Comparison of ENCODE assay signal across 10 cellular contexts in genomic region chrX:11363069-11363594, GRCh38.
DNase-seq lines count a peak whose midpoint lies in the region; ATAC-seq and TF ChIP-seq lines count a peak whose summit lies in the region.
"Had no signal": no experiment of that assay in that cellular context is flagged by ENCODE, and none has a peak within 500 bp of the region (broad histone marks: within the 10 kb centered on the region; RNA-seq: fewer than 3 reads in every experiment).

No MANE protein-coding gene starts in this region.

- H3K79me2 ChIP-seq in Karpas-422 (ENCODE audit: low read length): no peaks in the 10 kb centered on the region

- H3K27me3 ChIP-seq in heart left ventricle: no peaks in the 10 kb centered on the region
- H3K27me3 ChIP-seq in right atrium auricular region: no peaks in the 10 kb centered on the region
- H3K27me3 ChIP-seq in Karpas-422 (ENCODE audit: low read length): no peaks in the 10 kb centered on the region
- H3K27me3 ChIP-seq in tibial nerve: no peaks in the 10 kb centered on the region
- H3K27me3 ChIP-seq in SJCRH30: no peaks in the 10 kb centered on the region
- H3K27me3 ChIP-seq: neutrophil had no signal

- H3K9me2 ChIP-seq in Karpas-422 (replicated peaks; ENCODE audit: insufficient read depth, low read length): no peaks in the 10 kb centered on the region
- H3K9me2 ChIP-seq: SK-N-SH had no signal

- no peak overlapping the region for H3K4me2 ChIP-seq in Karpas-422 (ENCODE audit: low read depth, low read length, poor library complexity, severe bottlenecking)
- H3K4me2 ChIP-seq: SK-N-SH had no signal

- WGBS in heart left ventricle, 4 donors: 78 to 80% (median 79%) methylated on average over 4 of the region's 4 CpGs
- 79 to 83% methylated on average over 4 of the region's 4 CpGs for WGBS in tibial nerve, 2 donors

- peak; percentile 54 to 71 for TF ChIP-seq EP300 in tibial nerve (IDR thresholded peaks at IDR 0.05)

- no peak overlapping the region for H3K4me3 ChIP-seq in heart left ventricle
- H3K4me3 ChIP-seq in right atrium auricular region: no peak overlapping the region
- H3K4me3 ChIP-seq in Karpas-422 (ENCODE audit: low read length): no peak overlapping the region
- no peak overlapping the region for H3K4me3 ChIP-seq in tibial nerve
- no peak overlapping the region for H3K4me3 ChIP-seq in SJCRH30

- TF ChIP-seq POLR2A in heart left ventricle (IDR thresholded peaks at IDR 0.05) (no peak), tibial nerve (IDR thresholded peaks at IDR 0.05) (no peak)

- H3K4me1 ChIP-seq in heart left ventricle: no peaks in the 10 kb centered on the region
- H3K4me1 ChIP-seq in right atrium auricular region: no peaks in the 10 kb centered on the region
- H3K4me1 ChIP-seq in Karpas-422 (ENCODE audit: low read length): no peaks in the 10 kb centered on the region
- H3K4me1 ChIP-seq in tibial nerve: no peaks in the 10 kb centered on the region
- H3K4me1 ChIP-seq in SJCRH30: peaks cover 6% of the 10 kb centered on the region; the same call in 1 of the 2 replicates

- DNase-seq in heart left ventricle (peak in 1 of 5 donors; percentile 7), right atrium auricular region (ENCODE audit: low spot score) (no peak), Karpas-422 (peak; percentile 55), tibial nerve (ENCODE audit: low spot score in 2 of 2) (no peak), DMS53 treated with DMSO at 0.1 percent for 48 hours (lab: John Stamatoyannopoulos, UW; ENCODE audit: unreplicated experiment) (no peak), SJCRH30 (no peak)
- no peak for DNase-seq in stimulated activated naive CD8-positive, alpha-beta T cell treated with anti-CD3 and anti-CD28 coated beads, Interleukin-15, Interleukin-2, amounts not matched to agents 100 U/mL and 50 U/mL, for 24 hours
- DNase-seq: SK-N-SH had no signal

- intact Hi-C loops in heart left ventricle (cut with DNase I): no loop called here

- H3K36me3 ChIP-seq in heart left ventricle (no peaks in the 10 kb centered on the region), right atrium auricular region (no peaks in the 10 kb centered on the region), Karpas-422 (ENCODE audit: insufficient read depth, low read length) (no peaks in the 10 kb centered on the region), tibial nerve (no peaks in the 10 kb centered on the region), SJCRH30 (peaks cover 6% of the 10 kb centered on the region; the same call in 1 of the 2 replicates)
- H3K36me3 ChIP-seq: neutrophil had no signal

- no peak overlapping the region for H3K9ac ChIP-seq in Karpas-422 (ENCODE audit: low read length)
- H3K9ac ChIP-seq: SK-N-SH had no signal

- H3K9me3 ChIP-seq in heart left ventricle: peaks cover 0 to 11% (median 0%) of the 10 kb centered on the region in 12 donors
- H3K9me3 ChIP-seq in right atrium auricular region: peaks cover 0 to 5% of the 10 kb centered on the region in 2 donors
- no peaks in the 10 kb centered on the region for H3K9me3 ChIP-seq in Karpas-422 (ENCODE audit: low read length)
- H3K9me3 ChIP-seq in tibial nerve: no peaks in the 10 kb centered on the region
- peaks cover 5% of the 10 kb centered on the region; the same call in 1 of the 2 replicates for H3K9me3 ChIP-seq in SJCRH30 (replicated peaks)
- H3K9me3 ChIP-seq: neutrophil, SK-N-SH had no signal

- ATAC-seq in heart left ventricle (peak in 3 of 4 donors; percentile 39 to 56 (median 50)), HG02852 (IDR thresholded peaks at IDR 0.05; ENCODE audit: unreplicated experiment) (peak; percentile 98)
- no peak for ATAC-seq in stimulated activated naive CD8-positive, alpha-beta T cell treated with anti-CD3 and anti-CD28 coated beads, Interleukin-15, Interleukin-2, amounts not matched to agents 100 U/mL and 50 U/mL, for 24 hours

- H4K20me1 ChIP-seq in Karpas-422 (ENCODE audit: insufficient read depth, low read depth, low read length): no peaks in the 10 kb centered on the region

- H3K27ac ChIP-seq in heart left ventricle: peak overlapping the region in 1 of 12 donors; percentile 58
- H3K27ac ChIP-seq in right atrium auricular region: no peak overlapping the region
- H3K27ac ChIP-seq in Karpas-422 (ENCODE audit: low read length): no peak overlapping the region
- H3K27ac ChIP-seq in tibial nerve: no peak overlapping the region
- no peak overlapping the region for H3K27ac ChIP-seq in SJCRH30
- H3K27ac ChIP-seq: neutrophil had no signal

- no peak overlapping the region for H2AFZ ChIP-seq in Karpas-422 (ENCODE audit: low read length)

- TF ChIP-seq CTCF in heart left ventricle (IDR thresholded peaks at IDR 0.05): no peak
- TF ChIP-seq CTCF in right atrium auricular region (IDR thresholded peaks at IDR 0.05): no peak
- no peak for TF ChIP-seq CTCF in tibial nerve (IDR thresholded peaks at IDR 0.05)
